9 cellular contexts compared by ENCODE assay signal in genomic region chr12:76152161-76152807, GRCh38.
DNase-seq lines count a peak whose midpoint lies in the region; ATAC-seq, FAIRE-seq and TF ChIP-seq lines count a peak whose summit lies in the region.
"Had no signal": no experiment of that assay in that cellular context is flagged by ENCODE, and none has a peak within 500 bp of the region (broad histone marks: within the 10 kb centered on the region; RNA-seq: fewer than 3 reads in every experiment).

No MANE protein-coding gene starts in this region.

- H3K4me3 Mint-ChIP-seq in chondrocyte (ENCODE audit: unreplicated experiment) (no peak overlapping the region), endodermal cell (no peak overlapping the region)

- peak; percentile 35 for DNase-seq in GM12892 (ENCODE audit: insufficient read length)
- no peak for DNase-seq in chondrocyte (ENCODE audit: low spot score)
- no peak for DNase-seq in endodermal cell
- no peak for DNase-seq in NK-92 (lab: John Stamatoyannopoulos, UW; ENCODE audit: unreplicated experiment)
- DNase-seq in HUDEP-2 (lab: John Stamatoyannopoulos, UW; ENCODE audit: unreplicated experiment in 76 of 76) = no peak
- no peak for DNase-seq in cerebellar cortex (ENCODE audit: low spot score)
- DNase-seq: NCI-H1930 had no signal

- H3K27ac Mint-ChIP-seq in chondrocyte (ENCODE audit: unreplicated experiment) (peak overlapping the region; percentile 55), endodermal cell (no peak overlapping the region)

- H3K4me1 Mint-ChIP-seq in chondrocyte (ENCODE audit: low read depth) (peaks cover 32% of the 10 kb centered on the region), endodermal cell (no peaks in the 10 kb centered on the region)

- H3K4me1 ChIP-seq in endodermal cell (ENCODE audit: control insufficient read depth, insufficient read depth, low read length) = no peaks in the 10 kb centered on the region

- ATAC-seq in GM19463 (IDR thresholded peaks at IDR 0.05; ENCODE audit: unreplicated experiment) (peak; percentile 73), HG03159 (IDR thresholded peaks at IDR 0.05; ENCODE audit: unreplicated experiment) (peak; percentile 86)

- FAIRE-seq in GM12892 (lab: Jason Lieb, UNC) = peak; percentile 84

- H3K4me3 ChIP-seq in endodermal cell (ENCODE audit: low read length) = no peak overlapping the region

- 90 to 95% methylated on average over 4 of the region's 4 CpGs for WGBS in endodermal cell (ENCODE audit: insufficient coverage in 1 of 2, insufficient read length in 1 of 2), 2 experiments

- no peaks in the 10 kb centered on the region for H3K36me3 ChIP-seq in endodermal cell (ENCODE audit: control insufficient read depth, insufficient read depth, low read length)

- H3K9ac ChIP-seq in endodermal cell (ENCODE audit: extremely low read depth, low read length, poor library complexity, severe bottlenecking) = no peak overlapping the region

- no peaks in the 10 kb centered on the region for H3K9me3 ChIP-seq in endodermal cell (ENCODE audit: control insufficient read depth, low read length)

- no peak for TF ChIP-seq CTCF in chondrocyte (IDR thresholded peaks at IDR 0.05)
- no peak for TF ChIP-seq CTCF in endodermal cell (conservative IDR thresholded peaks at IDR 0.05)

- no peaks in the 10 kb centered on the region for H3K9me3 Mint-ChIP-seq in chondrocyte (ENCODE audit: low read depth)
- no peaks in the 10 kb centered on the region for H3K9me3 Mint-ChIP-seq in endodermal cell

- H3K27ac ChIP-seq in endodermal cell (ENCODE audit: low read depth, low read length) = no peak overlapping the region

- H3K27me3 Mint-ChIP-seq in chondrocyte (ENCODE audit: low read depth) = no peaks in the 10 kb centered on the region
- H3K27me3 Mint-ChIP-seq in endodermal cell (ENCODE audit: insufficient read depth) = no peaks in the 10 kb centered on the region

- no peak for TF ChIP-seq POLR2A in GM12892 (IDR thresholded peaks at IDR 0.05; ENCODE audit: low read depth, low read length)

- no peaks in the 10 kb centered on the region for H3K27me3 ChIP-seq in endodermal cell (ENCODE audit: control insufficient read depth, insufficient read depth, low read length, poor library complexity, severe bottlenecking)

- H3K36me3 Mint-ChIP-seq in chondrocyte (ENCODE audit: low read depth) = no peaks in the 10 kb centered on the region
- no peaks in the 10 kb centered on the region for H3K36me3 Mint-ChIP-seq in endodermal cell (ENCODE audit: low read depth)
